In genomic region chr9:95874989-95875304, GRCh38 we compare ENCODE assay signal across 8 cellular contexts. TPM values are rescaled to one million over a fixed set of nuclear protein-coding genes. Genes with fewer than 3 reads are reported as not detected.
DNase-seq lines count a peak whose midpoint lies in the region; ATAC-seq and TF ChIP-seq lines count a peak whose summit lies in the region.

No MANE protein-coding gene starts in this region.

- ATAC-seq in HG03108 (IDR thresholded peaks at IDR 0.05; ENCODE audit: unreplicated experiment) (peak; percentile 14), SK-N-SH treated with all-trans-retinoic acid at 6 μM for 48 hours (peak; percentile 53), HG03025 (IDR thresholded peaks at IDR 0.05; ENCODE audit: low FRiP score, unreplicated experiment) (no peak), HG03045 (IDR thresholded peaks at IDR 0.05; ENCODE audit: unreplicated experiment) (no peak)
- peak; percentile 21 to 35 for ATAC-seq in activated naive CD4-positive, alpha-beta T cell treated with anti-CD3 and anti-CD28 coated beads, Interleukin-2, amount 50 U/mL, for 72 hours

- H3K27ac Mint-ChIP-seq in activated naive CD4-positive, alpha-beta T cell treated with anti-CD3 and anti-CD28 coated beads, Interleukin-2, amount 50 U/mL, for 72 hours: no peak overlapping the region

- peak; percentile 60 for DNase-seq in Daoy (ENCODE audit: low read depth)
- DNase-seq in activated naive CD4-positive, alpha-beta T cell treated with anti-CD3 and anti-CD28 coated beads, Interleukin-2, amount 50 U/mL, for 72 hours (ENCODE audit: low spot score in 2 of 2): peak; percentile 60 to 66
- peak in 33 of 51 donors; percentile 5 to 60 (median 30) for DNase-seq in hypothalamus (lab: John Stamatoyannopoulos, UW)
- peak; percentile 57 for DNase-seq in stimulated activated CD4-positive, alpha-beta T cell treated with anti-CD3 and anti-CD28 coated beads, Interleukin-12 subunit alpha, Interleukin-12 subunit beta, amount 100 ng/mL, for 4 hours

- peaks cover 0 to 7% of the 10 kb centered on the region in 2 donors for H3K9me3 Mint-ChIP-seq in activated naive CD4-positive, alpha-beta T cell treated with anti-CD3 and anti-CD28 coated beads, Interleukin-2, amount 50 U/mL, for 72 hours

- H3K36me3 Mint-ChIP-seq in activated naive CD4-positive, alpha-beta T cell treated with anti-CD3 and anti-CD28 coated beads, Interleukin-2, amount 50 U/mL, for 72 hours: peaks cover 11 to 49% of the 10 kb centered on the region in 2 donors

TF ChIP-seq in SK-N-SH treated with all-trans-retinoic acid at 6 μM for 48 hours, 23 proteins besides CTCF, POLR2A, EP300 and RAD21:
- no peak for TF ChIP-seq POU6F1 (CRISPR knock-in tag; IDR thresholded peaks at IDR 0.05; ENCODE audit: borderline replicate concordance, low read depth)
- no peak for TF ChIP-seq BACH2 (CRISPR knock-in tag; IDR thresholded peaks at IDR 0.05; ENCODE audit: borderline replicate concordance)
- no peak for TF ChIP-seq ISL1 (CRISPR knock-in tag; IDR thresholded peaks at IDR 0.05)
- no peak for TF ChIP-seq PATZ1 (CRISPR knock-in tag; IDR thresholded peaks at IDR 0.05; ENCODE audit: borderline replicate concordance)
- no peak for TF ChIP-seq TOX (CRISPR knock-in tag; IDR thresholded peaks at IDR 0.05; ENCODE audit: borderline replicate concordance)
- no peak for TF ChIP-seq TSHZ2 (CRISPR knock-in tag; IDR thresholded peaks at IDR 0.05)
- no peak for TF ChIP-seq ESRRG (CRISPR knock-in tag; IDR thresholded peaks at IDR 0.05)
- TF ChIP-seq ZNF565 (CRISPR knock-in tag; conservative IDR thresholded peaks at IDR 0.05; ENCODE audit: low read depth): no peak
- TF ChIP-seq OSR1 (CRISPR knock-in tag; IDR thresholded peaks at IDR 0.05): no peak
- no peak for TF ChIP-seq CREB5 (CRISPR knock-in tag; IDR thresholded peaks at IDR 0.05; ENCODE audit: low read depth)
- TF ChIP-seq PPARA (CRISPR knock-in tag; IDR thresholded peaks at IDR 0.05; ENCODE audit: borderline replicate concordance): no peak
- no peak for TF ChIP-seq ZFP30 (CRISPR knock-in tag; IDR thresholded peaks at IDR 0.05)
- TF ChIP-seq TCF4 (CRISPR knock-in tag; IDR thresholded peaks at IDR 0.05; ENCODE audit: borderline replicate concordance): no peak
- TF ChIP-seq ZC3H10 (CRISPR knock-in tag; IDR thresholded peaks at IDR 0.05): no peak
- TF ChIP-seq GLIS3 (CRISPR knock-in tag; IDR thresholded peaks at IDR 0.05): no peak

RNA-seq across cellular contexts. Expression of gene ERCC6L2, which starts 0.5 kb away (rescaled TPM):
- total RNA-seq in Daoy (2014; rRNA removed; shearing (Covaris generic)): 43.0 and 51.1 TPM in 2 replicates
- 10 to 100 TPM; 26.8 to 40.7 TPM for total RNA-seq in activated naive CD4-positive, alpha-beta T cell treated with anti-CD3 and anti-CD28 coated beads, Interleukin-2, amount 50 U/mL, for 72 hours

Comparison
In these comparisons a context has a peak if more than half of its experiments do, and no peak if none do; other contexts are left out.
1. ATAC-seq: peak in HG03108 (single experiment), SK-N-SH treated with all-trans-retinoic acid at 6 μM for 48 hours (single experiment) and activated naive CD4-positive, alpha-beta T cell treated with anti-CD3 and anti-CD28 coated beads, Interleukin-2, amount 50 U/mL, for 72 hours (2 of 2); none in HG03025 (single experiment) and HG03045 (single experiment).
2. Peak in every context shown above with its lines, with median percentiles within 50 percentile points of each other: DNase-seq.